In genomic region chrX:155216940-155217450, GRCh38 we compare ENCODE assay signal across 8 cellular contexts. TPM values are rescaled to one million over a fixed set of nuclear protein-coding genes. Genes with fewer than 3 reads are reported as not detected.
DNase-seq lines count a peak whose midpoint lies in the region; ATAC-seq and TF ChIP-seq lines count a peak whose summit lies in the region.

No MANE protein-coding gene starts in this region.

- peak overlapping the region; percentile 38 to 61 for H3K4me3 ChIP-seq in left lung
- peak overlapping the region; percentile 69 for H3K4me3 ChIP-seq in suprapubic skin

- no peak for TF ChIP-seq POLR2A in suprapubic skin (IDR thresholded peaks at IDR 0.05)

- no peaks in the 10 kb centered on the region for H3K27me3 ChIP-seq in left lung
- H3K27me3 ChIP-seq in suprapubic skin: no peaks in the 10 kb centered on the region

- H3K36me3 Mint-ChIP-seq in activated naive CD8-positive, alpha-beta T cell treated with anti-CD3 and anti-CD28 coated beads, Interleukin-2, amount 50 U/mL, for 24 hours (ENCODE audit: low read depth): peaks cover 10% of the 10 kb centered on the region

- intact Hi-C loops in left lung (cut with DNase I): no loop called here

- no peaks in the 10 kb centered on the region for H3K9me3 Mint-ChIP-seq in activated naive CD8-positive, alpha-beta T cell treated with anti-CD3 and anti-CD28 coated beads, Interleukin-2, amount 50 U/mL, for 24 hours

- no peaks in the 10 kb centered on the region for H3K9me3 ChIP-seq in left lung
- H3K9me3 ChIP-seq in suprapubic skin: no peaks in the 10 kb centered on the region

- no peak for TF ChIP-seq EP300 in suprapubic skin (IDR thresholded peaks at IDR 0.05)

- DNase-seq in DMS53 (lab: John Stamatoyannopoulos, UW) (peak; percentile 52), DMS53 treated with DMSO at 0.1 percent for 48 hours (lab: John Stamatoyannopoulos, UW; ENCODE audit: unreplicated experiment) (no peak), LHCN-M2 (ENCODE audit: low read depth) (peak; percentile 32), left lung (no peak), suprapubic skin (ENCODE audit: low spot score in 2 of 2) (no peak), mucosa of gallbladder (ENCODE audit: low spot score) (no peak)
- no peak for DNase-seq in activated naive CD8-positive, alpha-beta T cell treated with anti-CD3 and anti-CD28 coated beads, Interleukin-2, amount 50 U/mL, for 24 hours

- peaks cover 0 to 11% of the 10 kb centered on the region in 2 donors for H3K4me1 ChIP-seq in left lung
- peaks cover 3% of the 10 kb centered on the region for H3K4me1 ChIP-seq in suprapubic skin

- peak overlapping the region; percentile 92 for H3K4me3 Mint-ChIP-seq in activated naive CD8-positive, alpha-beta T cell treated with anti-CD3 and anti-CD28 coated beads, Interleukin-2, amount 50 U/mL, for 24 hours

- TF ChIP-seq CTCF in left lung (IDR thresholded peaks at IDR 0.05) (no peak), suprapubic skin (IDR thresholded peaks at IDR 0.05) (no peak)

- no peaks in the 10 kb centered on the region for H3K27me3 Mint-ChIP-seq in activated naive CD8-positive, alpha-beta T cell treated with anti-CD3 and anti-CD28 coated beads, Interleukin-2, amount 50 U/mL, for 24 hours

- H3K4me1 Mint-ChIP-seq in activated naive CD8-positive, alpha-beta T cell treated with anti-CD3 and anti-CD28 coated beads, Interleukin-2, amount 50 U/mL, for 24 hours: peaks cover 23% of the 10 kb centered on the region

- H3K27ac ChIP-seq in left lung (peak overlapping the region; percentile 68 to 84), suprapubic skin (peak overlapping the region; percentile 93)

- H3K36me3 ChIP-seq in left lung: peaks cover 0 to 13% of the 10 kb centered on the region in 2 donors
- H3K36me3 ChIP-seq in suprapubic skin: no peaks in the 10 kb centered on the region

- H3K27ac Mint-ChIP-seq in activated naive CD8-positive, alpha-beta T cell treated with anti-CD3 and anti-CD28 coated beads, Interleukin-2, amount 50 U/mL, for 24 hours: peak overlapping the region; percentile 88

- ATAC-seq in activated naive CD8-positive, alpha-beta T cell treated with anti-CD3 and anti-CD28 coated beads, Interleukin-2, amount 50 U/mL, for 24 hours: no peak
- ATAC-seq in left lung: peak; percentile 17
- no peak for ATAC-seq in HG02571 (IDR thresholded peaks at IDR 0.05; ENCODE audit: unreplicated experiment)

- WGBS in suprapubic skin: 34% methylated on average over 11 of the region's 11 CpGs

RNA-seq across cellular contexts. Expression of gene VBP1, which starts 0.7 kb away (rescaled TPM):
- 94.2 and 98.0 TPM in 2 replicates for total RNA-seq in LHCN-M2 (2014; rRNA removed)
- polyA plus RNA-seq in LHCN-M2 (2012): 27.3 TPM
- 10 to 100 TPM; 40.3 to 44.4 TPM for total RNA-seq in left lung
- total RNA-seq in suprapubic skin: 10 to 100 TPM; 10.8 to 26.7 (median 21.8) TPM
- 36.9 TPM for total RNA-seq in mucosa of gallbladder

RNA-seq across cellular contexts. Expression of gene RAB39B, which starts 47.3 kb away (rescaled TPM):
- total RNA-seq in LHCN-M2 (2014; rRNA removed) (0.06 and 0.19 TPM in 2 replicates), left lung (under 1 TPM; 0.50 to 0.67 TPM), suprapubic skin (under 1 TPM in 2 of 4 donors, not detected in 2; 0.34 to 0.89 TPM), mucosa of gallbladder (1.2 TPM)
- 0.04 TPM for polyA plus RNA-seq in LHCN-M2 (2012)

Comparison
In these comparisons a context has a peak if more than half of its experiments do, and no peak if none do; other contexts are left out.
1. DNase-seq: peak in DMS53 (single experiment) and LHCN-M2 (single experiment); none in DMS53 treated with DMSO at 0.1 percent for 48 hours (single experiment), activated naive CD8-positive, alpha-beta T cell treated with anti-CD3 and anti-CD28 coated beads, Interleukin-2, amount 50 U/mL, for 24 hours (single experiment), left lung (0 of 2), suprapubic skin (0 of 2) and mucosa of gallbladder (single experiment).